ENCODE assay signal across 9 cellular contexts in the genomic region with DNA sequence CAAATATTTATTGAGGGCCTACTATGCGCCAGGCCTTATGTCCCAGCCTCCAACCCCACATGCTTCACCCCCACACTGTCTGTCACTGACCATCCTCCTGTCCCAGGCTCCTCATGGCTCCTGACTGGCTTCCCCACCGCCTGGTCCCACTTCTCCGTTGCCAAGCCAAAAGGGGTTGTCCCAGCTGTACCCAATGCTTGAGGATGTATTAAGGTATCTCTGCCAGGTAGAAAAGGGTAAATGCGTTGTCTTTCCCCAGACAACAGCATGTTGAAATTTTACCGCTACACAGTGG.
"Had no signal": no experiment of that assay in that cellular context is flagged by ENCODE, and none has a peak within 500 bp of the region (broad histone marks: within the 10 kb centered on the region; RNA-seq: fewer than 3 reads in every experiment).

No MANE protein-coding gene starts in this region.

- H3K4me2 ChIP-seq: smooth muscle cell had no signal

- H3K4me3 ChIP-seq: right atrium auricular region, smooth muscle cell had no signal

- H3K9me3 ChIP-seq: breast epithelium, neutrophil, right atrium auricular region had no signal

- H3K27ac Mint-ChIP-seq: activated CD8-positive, alpha-beta memory T cell treated with anti-CD3 and anti-CD28 coated beads, Interleukin-2, amount 10 ng/mL, durations not matched to agents 7 days and 5 days; activated naive CD8-positive, alpha-beta T cell treated with anti-CD3 and anti-CD28 coated beads, Interleukin-2, amount 10 ng/mL, durations not matched to agents 7 days and 5 days; activated T-cell treated with anti-CD3 and anti-CD28 coated beads, Interleukin-2, amount 50 U/mL, for 24 hours; naive B cell had no signal

- H3K4me3 Mint-ChIP-seq: activated CD8-positive, alpha-beta memory T cell treated with anti-CD3 and anti-CD28 coated beads, Interleukin-2, amount 10 ng/mL, durations not matched to agents 7 days and 5 days; activated naive CD8-positive, alpha-beta T cell treated with anti-CD3 and anti-CD28 coated beads, Interleukin-2, amount 10 ng/mL, durations not matched to agents 7 days and 5 days; activated T-cell treated with anti-CD3 and anti-CD28 coated beads, Interleukin-2, amount 50 U/mL, for 24 hours had no signal

- H3K27ac ChIP-seq: breast epithelium, foreskin keratinocyte had no signal

- H3K27me3 Mint-ChIP-seq: activated T-cell treated with anti-CD3 and anti-CD28 coated beads, Interleukin-2, amount 50 U/mL, for 24 hours; naive B cell had no signal

- H3K27me3 ChIP-seq: breast epithelium, foreskin keratinocyte, right atrium auricular region had no signal

- H3K9me3 Mint-ChIP-seq: activated naive CD8-positive, alpha-beta T cell treated with anti-CD3 and anti-CD28 coated beads, Interleukin-2, amount 10 ng/mL, durations not matched to agents 7 days and 5 days; activated T-cell treated with anti-CD3 and anti-CD28 coated beads, Interleukin-2, amount 50 U/mL, for 24 hours; naive B cell had no signal

- H3K4me1 ChIP-seq: breast epithelium, foreskin keratinocyte, right atrium auricular region had no signal

- H3K36me3 ChIP-seq: breast epithelium, neutrophil, right atrium auricular region had no signal
